Comparison of ENCODE assay signal across 8 cellular contexts in genomic region chr10:101570764-101571572, GRCh38. TPM values are rescaled to one million over a fixed set of nuclear protein-coding genes. Genes with fewer than 3 reads are reported as not detected.
DNase-seq lines count a peak whose midpoint lies in the region; ATAC-seq lines count a peak whose summit lies in the region.

No MANE protein-coding gene starts in this region.

- no peak overlapping the region for H3K27ac Mint-ChIP-seq in activated naive CD4-positive, alpha-beta T cell treated with anti-CD3 and anti-CD28 coated beads, Interleukin-2, amount 10 ng/mL, durations not matched to agents 7 days and 5 days
- H3K27ac Mint-ChIP-seq in activated T-helper 17 cell treated with anti-CD3 and anti-CD28 coated beads, Interleukin-2, amount 50 U/mL, for 72 hours: no peak overlapping the region
- H3K27ac Mint-ChIP-seq in stimulated activated naive B cell treated with anti-CD40 and anti-IgM and Interleukin-4, amounts not matched to agents 10 μg/mL and 1 μg/mL and 100 μg/mL, for 72 hours: no peak overlapping the region

- H3K4me3 ChIP-seq in iPS DF 6.9 (ENCODE audit: low read length): peak overlapping the region; percentile 37; the same call in 1 of the 2 replicates

- no peaks in the 10 kb centered on the region for H3K9me3 ChIP-seq in iPS DF 6.9 (ENCODE audit: control insufficient read depth, insufficient read depth, low read length)

- H3K9me3 Mint-ChIP-seq in activated naive CD4-positive, alpha-beta T cell treated with anti-CD3 and anti-CD28 coated beads, Interleukin-2, amount 10 ng/mL, durations not matched to agents 7 days and 5 days: no peaks in the 10 kb centered on the region
- H3K9me3 Mint-ChIP-seq in activated T-helper 17 cell treated with anti-CD3 and anti-CD28 coated beads, Interleukin-2, amount 50 U/mL, for 72 hours: no peaks in the 10 kb centered on the region
- H3K9me3 Mint-ChIP-seq in stimulated activated naive B cell treated with anti-CD40 and anti-IgM and Interleukin-4, amounts not matched to agents 10 μg/mL and 1 μg/mL and 100 μg/mL, for 72 hours: no peaks in the 10 kb centered on the region

- peaks cover 64% of the 10 kb centered on the region for H3K27me3 Mint-ChIP-seq in activated naive CD4-positive, alpha-beta T cell treated with anti-CD3 and anti-CD28 coated beads, Interleukin-2, amount 10 ng/mL, durations not matched to agents 7 days and 5 days
- H3K27me3 Mint-ChIP-seq in activated T-helper 17 cell treated with anti-CD3 and anti-CD28 coated beads, Interleukin-2, amount 50 U/mL, for 72 hours: peaks cover 31% of the 10 kb centered on the region
- peaks cover 45 to 52% of the 10 kb centered on the region in 2 donors for H3K27me3 Mint-ChIP-seq in stimulated activated naive B cell treated with anti-CD40 and anti-IgM and Interleukin-4, amounts not matched to agents 10 μg/mL and 1 μg/mL and 100 μg/mL, for 72 hours

- no peak overlapping the region for H3K27ac ChIP-seq in iPS DF 6.9 (ENCODE audit: low read length)

- CTCF ChIA-PET in activated naive CD4-positive, alpha-beta T cell treated with anti-CD3 and anti-CD28 coated beads, Interleukin-2, amount 10 ng/mL, durations not matched to agents 7 days and 5 days (lab: Charles Lee): interaction anchor here (0.5 to 4.3 kb wide), 27 partner anchors 8 to 360 kb away, joined by 3 to 40 read pairs (median 3); no protein-coding TSS in a partner anchor

- no peak for DNase-seq in activated naive CD4-positive, alpha-beta T cell treated with anti-CD3 and anti-CD28 coated beads, Interleukin-2, amount 10 ng/mL, durations not matched to agents 7 days and 5 days
- no peak for DNase-seq in activated naive CD4-positive, alpha-beta T cell treated with anti-CD3 and anti-CD28 coated beads, Interleukin-2, amount 50 U/mL, for 16 hours
- DNase-seq in iPS DF 6.9 (ENCODE audit: low read depth, low spot score): no peak
- DNase-seq in stimulated activated naive B cell treated with anti-CD40 and anti-IgM and Interleukin-4, amounts not matched to agents 10 μg/mL and 1 μg/mL and 100 μg/mL, for 72 hours: no peak
- no peak for DNase-seq in stimulated activated CD4-positive, alpha-beta T cell treated with anti-CD3 and anti-CD28 coated beads, Interleukin-4, amount 100 ng/mL, for 24 hours
- DNase-seq in activated CD4-positive, CD25-positive, alpha-beta regulatory T cell treated with anti-CD3 and anti-CD28 coated beads, Interleukin-2, amount 50 U/mL, for 72 hours: no peak
- DNase-seq in stimulated activated CD4-positive, alpha-beta T cell treated with anti-CD3 and anti-CD28 coated beads, Interleukin-4, amount 100 ng/mL, for 4 hours: no peak

- peaks cover 20% of the 10 kb centered on the region for H3K4me1 Mint-ChIP-seq in activated naive CD4-positive, alpha-beta T cell treated with anti-CD3 and anti-CD28 coated beads, Interleukin-2, amount 10 ng/mL, durations not matched to agents 7 days and 5 days
- peaks cover 6% of the 10 kb centered on the region for H3K4me1 Mint-ChIP-seq in activated T-helper 17 cell treated with anti-CD3 and anti-CD28 coated beads, Interleukin-2, amount 50 U/mL, for 72 hours
- H3K4me1 Mint-ChIP-seq in stimulated activated naive B cell treated with anti-CD40 and anti-IgM and Interleukin-4, amounts not matched to agents 10 μg/mL and 1 μg/mL and 100 μg/mL, for 72 hours: peaks cover 21 to 34% of the 10 kb centered on the region in 2 donors

- peaks cover 10% of the 10 kb centered on the region; the same call in 1 of the 2 replicates for H3K4me1 ChIP-seq in iPS DF 6.9 (ENCODE audit: control insufficient read depth, insufficient read depth, low read length)

- H3K36me3 ChIP-seq in iPS DF 6.9 (ENCODE audit: control insufficient read depth, insufficient read depth, low read length): no peaks in the 10 kb centered on the region

- no CpG with 5 or more reads among the region's 22 CpGs for WGBS in iPS DF 6.9 (ENCODE audit: insufficient coverage, insufficient read length)

- peaks cover 2% of the 10 kb centered on the region for H3K36me3 Mint-ChIP-seq in activated naive CD4-positive, alpha-beta T cell treated with anti-CD3 and anti-CD28 coated beads, Interleukin-2, amount 10 ng/mL, durations not matched to agents 7 days and 5 days
- H3K36me3 Mint-ChIP-seq in activated T-helper 17 cell treated with anti-CD3 and anti-CD28 coated beads, Interleukin-2, amount 50 U/mL, for 72 hours (ENCODE audit: low read depth): no peaks in the 10 kb centered on the region
- peaks cover 6 to 23% of the 10 kb centered on the region in 2 donors for H3K36me3 Mint-ChIP-seq in stimulated activated naive B cell treated with anti-CD40 and anti-IgM and Interleukin-4, amounts not matched to agents 10 μg/mL and 1 μg/mL and 100 μg/mL, for 72 hours

- H3K27me3 ChIP-seq in iPS DF 6.9 (ENCODE audit: control insufficient read depth, insufficient read depth, low read length): peaks cover 4% of the 10 kb centered on the region; the same call in 1 of the 2 replicates

- no peak for ATAC-seq in activated T-helper 17 cell treated with anti-CD3 and anti-CD28 coated beads, Interleukin-2, amount 50 U/mL, for 72 hours (replicated peaks)
- peak in 1 of 2 donors; percentile 5 for ATAC-seq in stimulated activated naive B cell treated with anti-CD40 and anti-IgM and Interleukin-4, amounts not matched to agents 10 μg/mL and 1 μg/mL and 100 μg/mL, for 72 hours (replicated peaks)

- H3K4me3 Mint-ChIP-seq in activated naive CD4-positive, alpha-beta T cell treated with anti-CD3 and anti-CD28 coated beads, Interleukin-2, amount 10 ng/mL, durations not matched to agents 7 days and 5 days: peak overlapping the region; percentile 74
- H3K4me3 Mint-ChIP-seq in activated T-helper 17 cell treated with anti-CD3 and anti-CD28 coated beads, Interleukin-2, amount 50 U/mL, for 72 hours: peak overlapping the region; percentile 66
- peak overlapping the region; percentile 83 to 87 for H3K4me3 Mint-ChIP-seq in stimulated activated naive B cell treated with anti-CD40 and anti-IgM and Interleukin-4, amounts not matched to agents 10 μg/mL and 1 μg/mL and 100 μg/mL, for 72 hours

RNA-seq across cellular contexts. Expression of gene POLL, which starts 17.1 kb away (rescaled TPM):
- total RNA-seq in activated T-helper 17 cell treated with anti-CD3 and anti-CD28 coated beads, Interleukin-2, amount 50 U/mL, for 72 hours: 10 to 100 TPM; 26.3 to 46.8 TPM

RNA-seq across cellular contexts. Expression of gene DPCD, which starts 17.2 kb away (rescaled TPM):
- total RNA-seq in activated T-helper 17 cell treated with anti-CD3 and anti-CD28 coated beads, Interleukin-2, amount 50 U/mL, for 72 hours: 10 to 100 TPM; 10.6 to 19.2 TPM
